22 cellular contexts compared by ENCODE assay signal in the genomic region with DNA sequence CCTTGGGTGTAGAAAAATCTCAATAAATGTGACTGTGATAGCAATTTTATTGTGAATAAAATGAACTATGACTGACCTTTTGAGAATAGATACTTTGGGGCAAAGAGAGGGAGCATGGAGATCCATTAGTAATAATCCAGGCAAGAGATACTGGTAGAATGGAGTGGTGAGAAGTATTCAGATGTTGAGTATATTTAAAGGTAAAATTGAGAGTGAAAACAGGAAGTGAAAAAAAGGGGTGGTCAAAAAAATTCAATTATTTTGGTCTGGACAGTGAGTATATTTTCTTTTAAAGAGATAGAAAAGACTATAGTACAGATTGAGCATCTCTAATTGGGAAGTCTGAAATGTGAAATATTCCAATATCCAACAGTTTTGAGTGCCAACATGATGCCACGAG.
"Had no signal": no experiment of that assay in that cellular context is flagged by ENCODE, and none has a peak within 500 bp of the region (broad histone marks: within the 10 kb centered on the region; RNA-seq: fewer than 3 reads in every experiment).

No MANE protein-coding gene starts in this region.

- ATAC-seq: activated naive CD4-positive, alpha-beta T cell treated with anti-CD3 and anti-CD28 coated beads, Interleukin-2, amount 50 U/mL, for 72 hours; esophagus mucosa; left colon; right cardiac atrium; stimulated activated naive B cell treated with anti-CD40 and anti-IgM and Interleukin-4, amounts not matched to agents 10 μg/mL and 1 μg/mL and 100 μg/mL, for 72 hours; upper lobe of right lung had no signal

- FAIRE-seq: endothelial cell of umbilical vein, kidney, TTC549 had no signal

- DNase-seq: activated CD4-positive, alpha-beta memory T cell treated with anti-CD3 and anti-CD28 coated beads, Interleukin-2, amount 10 ng/mL, durations not matched to agents 7 days and 5 days; activated CD4-positive, alpha-beta T cell treated with anti-CD3 and anti-CD28 coated beads, Interleukin-2, amount 10 ng/mL, durations not matched to agents 7 days and 5 days; activated T-cell treated with anti-CD3 and anti-CD28 coated beads, Interleukin-2, amount 50 U/mL, for 48 hours; central memory CD4-positive, alpha-beta T cell; foreskin fibroblast; head of caudate nucleus; hypothalamus; immature natural killer cell; kidney; left colon; mammary epithelial cell; posterior cingulate gyrus; right cardiac atrium; stimulated activated CD4-positive, alpha-beta T cell treated with anti-CD3 and anti-CD28 coated beads, Interleukin-15, amount 100 ng/mL, for 24 hours; stimulated activated CD4-positive, alpha-beta T cell treated with anti-CD3 and anti-CD28 coated beads, Interleukin-2, amount 100 ng/mL, for 24 hours; stimulated activated naive B cell treated with anti-CD40 and anti-IgM and Interleukin-4, amounts not matched to agents 10 μg/mL and 1 μg/mL and 100 μg/mL, for 72 hours; tibial artery; upper lobe of right lung had no signal
